In the genomic region with DNA sequence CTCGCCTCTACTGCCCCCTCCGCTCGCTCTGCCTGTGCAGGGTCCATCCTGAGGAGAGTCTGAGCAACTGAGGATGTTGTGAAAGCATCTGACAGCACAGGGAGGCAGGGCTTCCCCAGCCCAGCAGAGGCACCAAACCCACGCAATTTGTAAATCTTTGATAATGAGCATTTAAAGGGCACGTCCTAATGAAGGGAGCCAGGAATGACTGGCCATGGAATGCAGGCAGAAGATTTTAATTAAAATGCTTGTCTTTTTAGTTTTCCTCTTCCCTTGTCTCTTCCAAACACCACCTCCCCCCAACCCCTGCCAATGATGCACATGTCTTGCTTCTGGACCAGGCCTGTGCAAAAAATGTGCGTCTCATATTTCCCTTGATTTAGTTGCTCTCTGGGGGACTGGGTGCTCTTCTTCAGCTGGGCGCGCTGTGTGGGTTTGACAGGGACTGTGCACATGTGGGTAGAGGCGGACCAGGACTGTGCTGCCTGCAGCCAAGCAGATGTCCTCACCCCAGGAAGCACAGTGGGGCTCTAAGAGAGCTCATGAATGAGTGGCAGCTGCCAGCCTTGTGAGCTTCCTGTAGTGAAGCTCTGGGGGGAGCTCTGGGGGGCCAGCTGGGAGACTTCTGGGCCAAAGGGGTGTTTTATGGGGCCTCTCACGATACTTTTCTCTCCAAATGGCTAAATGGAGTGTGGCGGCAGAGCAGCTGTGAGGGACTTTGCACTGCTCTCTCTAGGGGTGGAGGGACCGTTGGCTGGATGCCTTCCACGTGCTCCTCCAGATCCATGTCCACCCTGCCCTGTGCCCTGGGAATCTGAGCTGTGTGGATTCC, we compare ENCODE assay signal across 14 cellular contexts.
DNase-seq lines count a peak whose midpoint lies in the region; ATAC-seq lines count a peak whose summit lies in the region.
"Had no signal": no experiment of that assay in that cellular context is flagged by ENCODE, and none has a peak within 500 bp of the region (broad histone marks: within the 10 kb centered on the region; RNA-seq: fewer than 3 reads in every experiment).

No MANE protein-coding gene starts in this region.

- ATAC-seq in activated T-helper 17 cell treated with anti-CD3 and anti-CD28 coated beads, Interleukin-2, amount 50 U/mL, for 72 hours (replicated peaks), result no peak
- ATAC-seq in stimulated activated memory B cell treated with anti-CD40 and anti-IgM and Interleukin-4, amounts not matched to agents 10 μg/mL and 1 μg/mL and 100 μg/mL, for 72 hours, result no peak
- no peak for ATAC-seq in GM21423 (IDR thresholded peaks at IDR 0.05; ENCODE audit: unreplicated experiment)
- no peak for ATAC-seq in HG02870 (IDR thresholded peaks at IDR 0.05; ENCODE audit: unreplicated experiment)
- ATAC-seq: activated CD4-positive, CD25-positive, alpha-beta regulatory T cell treated with anti-CD3 and anti-CD28 coated beads, Interleukin-2, amount 50 U/mL, for 24 hours; Right ventricle myocardium inferior had no signal

- no peak overlapping the region for H3K27ac Mint-ChIP-seq in activated T-helper 17 cell treated with anti-CD3 and anti-CD28 coated beads, Interleukin-2, amount 50 U/mL, for 72 hours
- no peak overlapping the region for H3K27ac Mint-ChIP-seq in stimulated activated memory B cell treated with anti-CD40 and anti-IgM and Interleukin-4, amounts not matched to agents 10 μg/mL and 1 μg/mL and 100 μg/mL, for 72 hours

- H3K36me3 Mint-ChIP-seq in activated T-helper 17 cell treated with anti-CD3 and anti-CD28 coated beads, Interleukin-2, amount 50 U/mL, for 72 hours (ENCODE audit: low read depth), result no peaks in the 10 kb centered on the region
- H3K36me3 Mint-ChIP-seq in stimulated activated memory B cell treated with anti-CD40 and anti-IgM and Interleukin-4, amounts not matched to agents 10 μg/mL and 1 μg/mL and 100 μg/mL, for 72 hours, result no peaks in the 10 kb centered on the region

- no peak overlapping the region for H3K4me3 Mint-ChIP-seq in activated T-helper 17 cell treated with anti-CD3 and anti-CD28 coated beads, Interleukin-2, amount 50 U/mL, for 72 hours
- no peak overlapping the region for H3K4me3 Mint-ChIP-seq in stimulated activated memory B cell treated with anti-CD40 and anti-IgM and Interleukin-4, amounts not matched to agents 10 μg/mL and 1 μg/mL and 100 μg/mL, for 72 hours
- H3K4me3 Mint-ChIP-seq: neural crest cell had no signal

- H3K4me1 Mint-ChIP-seq in activated T-helper 17 cell treated with anti-CD3 and anti-CD28 coated beads, Interleukin-2, amount 50 U/mL, for 72 hours, result no peaks in the 10 kb centered on the region
- H3K4me1 Mint-ChIP-seq in stimulated activated memory B cell treated with anti-CD40 and anti-IgM and Interleukin-4, amounts not matched to agents 10 μg/mL and 1 μg/mL and 100 μg/mL, for 72 hours, result no peaks in the 10 kb centered on the region

- H3K9me3 Mint-ChIP-seq in activated T-helper 17 cell treated with anti-CD3 and anti-CD28 coated beads, Interleukin-2, amount 50 U/mL, for 72 hours, result no peaks in the 10 kb centered on the region
- H3K9me3 Mint-ChIP-seq in stimulated activated memory B cell treated with anti-CD40 and anti-IgM and Interleukin-4, amounts not matched to agents 10 μg/mL and 1 μg/mL and 100 μg/mL, for 72 hours, result no peaks in the 10 kb centered on the region
- H3K9me3 Mint-ChIP-seq: neural crest cell had no signal

- DNase-seq in EL, result peak; percentile 58
- DNase-seq in NCI-H345 (lab: John Stamatoyannopoulos, UW), result peak; percentile 96
- DNase-seq in fibroblast of peridontal ligament (ENCODE audit: extremely low read depth), result peak; percentile 77
- DNase-seq in pons (ENCODE audit: low spot score), result peak; percentile 73
- DNase-seq: activated effector memory CD4-positive, alpha-beta T cell treated with anti-CD3 and anti-CD28 coated beads, Interleukin-2, amount 50 U/mL, for 16 hours; MG63; testis had no signal

- H3K27me3 Mint-ChIP-seq in activated T-helper 17 cell treated with anti-CD3 and anti-CD28 coated beads, Interleukin-2, amount 50 U/mL, for 72 hours, result peaks cover 10% of the 10 kb centered on the region
- H3K27me3 Mint-ChIP-seq in stimulated activated memory B cell treated with anti-CD40 and anti-IgM and Interleukin-4, amounts not matched to agents 10 μg/mL and 1 μg/mL and 100 μg/mL, for 72 hours, result peaks cover 14% of the 10 kb centered on the region
